In the genomic region with DNA sequence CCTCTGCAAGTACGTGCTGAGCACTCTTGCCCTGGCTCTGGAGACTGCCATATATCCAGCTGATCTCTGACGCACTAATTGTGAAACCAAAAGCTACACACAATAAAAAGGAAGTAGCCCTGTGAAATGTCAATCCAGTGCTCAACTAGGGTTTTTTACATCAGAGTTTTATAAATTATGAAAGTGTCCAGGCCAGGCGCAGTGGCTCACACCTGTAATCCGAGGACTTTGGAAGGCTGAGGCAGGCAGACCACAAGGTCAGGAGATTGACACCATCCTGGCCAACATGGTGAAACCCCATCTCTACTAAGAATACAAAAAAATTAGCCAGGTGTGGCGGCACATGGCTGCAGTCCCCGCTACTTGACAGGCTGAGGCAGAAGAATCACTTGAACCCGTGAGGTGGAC, we compare ENCODE assay signal across 10 cellular contexts. TPM values are rescaled to one million over a fixed set of nuclear protein-coding genes. Genes with fewer than 3 reads are reported as not detected.
DNase-seq lines count a peak whose midpoint lies in the region; ATAC-seq and TF ChIP-seq lines count a peak whose summit lies in the region.
"Had no signal": no experiment of that assay in that cellular context is flagged by ENCODE, and none has a peak within 500 bp of the region (broad histone marks: within the 10 kb centered on the region; RNA-seq: fewer than 3 reads in every experiment).

No MANE protein-coding gene starts in this region.

- peaks cover 13% of the 10 kb centered on the region for H3K36me3 Mint-ChIP-seq in activated naive CD4-positive, alpha-beta T cell treated with anti-CD3 and anti-CD28 coated beads for 36 hours (ENCODE audit: low read depth)
- H3K36me3 Mint-ChIP-seq in activated CD4-positive, alpha-beta memory T cell treated with anti-CD3 and anti-CD28 coated beads, Interleukin-2, amount 10 ng/mL, durations not matched to agents 7 days and 5 days (ENCODE audit: low read depth), result peaks cover 23% of the 10 kb centered on the region

- H3K9me3 ChIP-seq in upper lobe of left lung (peaks cover 0 to 8% (median 3%) of the 10 kb centered on the region in 4 donors), BE2C (no peaks in the 10 kb centered on the region)

- no peak for TF ChIP-seq EP300 in upper lobe of left lung (IDR thresholded peaks at IDR 0.05)

- peaks cover 5% of the 10 kb centered on the region for H3K4me1 Mint-ChIP-seq in activated naive CD4-positive, alpha-beta T cell treated with anti-CD3 and anti-CD28 coated beads for 36 hours (ENCODE audit: low read depth)
- H3K4me1 Mint-ChIP-seq in activated CD4-positive, alpha-beta memory T cell treated with anti-CD3 and anti-CD28 coated beads, Interleukin-2, amount 10 ng/mL, durations not matched to agents 7 days and 5 days, result peaks cover 10% of the 10 kb centered on the region

- H3K27ac ChIP-seq in upper lobe of left lung, result peak overlapping the region; percentile 24 to 75 (median 48)
- H3K27ac ChIP-seq: BLaER1, SJSA1 had no signal

- TF ChIP-seq POLR2A in upper lobe of left lung (IDR thresholded peaks at IDR 0.05), result peak in 1 of 4 donors; percentile 47

- H3K4me1 ChIP-seq in upper lobe of left lung, result no peaks in the 10 kb centered on the region
- no peaks in the 10 kb centered on the region for H3K4me1 ChIP-seq in BE2C
- H3K4me1 ChIP-seq: BLaER1, SJSA1 had no signal

- no peak overlapping the region for H3K4me3 Mint-ChIP-seq in activated naive CD4-positive, alpha-beta T cell treated with anti-CD3 and anti-CD28 coated beads for 36 hours
- peak overlapping the region; percentile 33 for H3K4me3 Mint-ChIP-seq in activated CD4-positive, alpha-beta memory T cell treated with anti-CD3 and anti-CD28 coated beads, Interleukin-2, amount 10 ng/mL, durations not matched to agents 7 days and 5 days

- intact Hi-C loops in activated naive CD4-positive, alpha-beta T cell treated with anti-CD3 and anti-CD28 coated beads for 36 hours (cut with micrococcal nuclease), result loop anchor here (1.0 kb wide), 2 partner anchors 22 to 121 kb away; no protein-coding TSS in a partner anchor

- TF ChIP-seq CTCF in upper lobe of left lung (IDR thresholded peaks at IDR 0.05), result no peak
- TF ChIP-seq CTCF in BE2C (IDR thresholded peaks at IDR 0.05; ENCODE audit: low read depth, low read length), result no peak

- H3K36me3 ChIP-seq in upper lobe of left lung, result no peaks in the 10 kb centered on the region
- H3K36me3 ChIP-seq in BE2C, result no peaks in the 10 kb centered on the region
- H3K36me3 ChIP-seq: SJSA1 had no signal

- POLR2A ChIA-PET in activated CD4-positive, alpha-beta memory T cell treated with anti-CD3 and anti-CD28 coated beads, Interleukin-2, amount 10 ng/mL, durations not matched to agents 7 days and 5 days (lab: Charles Lee), result interaction anchor here (1.1 to 1.8 kb wide), 4 partner anchors 27 to 112 kb away, joined by 3 to 8 read pairs (median 5); partner anchors contain the start of gene REL

- no peaks in the 10 kb centered on the region for H3K27me3 ChIP-seq in upper lobe of left lung
- H3K27me3 ChIP-seq in BE2C, result no peaks in the 10 kb centered on the region
- H3K27me3 ChIP-seq: BLaER1, SJSA1 had no signal

- peak; percentile 32 for DNase-seq in activated naive CD4-positive, alpha-beta T cell treated with anti-CD3 and anti-CD28 coated beads for 36 hours
- DNase-seq in activated naive CD4-positive, alpha-beta T cell (lab: John Stamatoyannopoulos, UW), result no peak
- DNase-seq in activated CD4-positive, alpha-beta memory T cell treated with anti-CD3 and anti-CD28 coated beads, Interleukin-2, amount 10 ng/mL, durations not matched to agents 7 days and 5 days, result peak; percentile 26
- peak in 1 of 2 donors; percentile 36 for DNase-seq in upper lobe of left lung
- no peak for DNase-seq in BE2C
- DNase-seq in NCI-H187 treated with DMSO at 0.1 percent for 48 hours (lab: John Stamatoyannopoulos, UW), result no peak
- DNase-seq in cerebellum (ENCODE audit: low spot score), result no peak

- H3K27me3 Mint-ChIP-seq in activated naive CD4-positive, alpha-beta T cell treated with anti-CD3 and anti-CD28 coated beads for 36 hours (ENCODE audit: low read depth), result no peaks in the 10 kb centered on the region
- H3K27me3 Mint-ChIP-seq in activated CD4-positive, alpha-beta memory T cell treated with anti-CD3 and anti-CD28 coated beads, Interleukin-2, amount 10 ng/mL, durations not matched to agents 7 days and 5 days, result no peaks in the 10 kb centered on the region

- ATAC-seq in HG03097 (IDR thresholded peaks at IDR 0.05; ENCODE audit: low FRiP score, unreplicated experiment) (peak; percentile 90), upper lobe of left lung (ENCODE audit: low FRiP score in 2 of 2) (peak; percentile 67 to 85)

- CTCF ChIA-PET in activated naive CD4-positive, alpha-beta T cell treated with anti-CD3 and anti-CD28 coated beads for 36 hours (lab: Charles Lee), result interaction anchor here (0.7 to 11.0 kb wide), 4 partner anchors 13 to 318 kb away, joined by 3 to 128 read pairs (median 3); partner anchors contain the start of genes PEX13 and PUS10
- CTCF ChIA-PET in activated CD4-positive, alpha-beta memory T cell treated with anti-CD3 and anti-CD28 coated beads, Interleukin-2, amount 10 ng/mL, durations not matched to agents 7 days and 5 days (lab: Charles Lee), result interaction anchor here (0.6 to 1.4 kb wide), 11 partner anchors 10 to 286 kb away, joined by 3 to 8 read pairs (median 4); partner anchors contain the start of gene PEX13

- no peak overlapping the region for H3K27ac Mint-ChIP-seq in activated naive CD4-positive, alpha-beta T cell treated with anti-CD3 and anti-CD28 coated beads for 36 hours
- H3K27ac Mint-ChIP-seq in activated CD4-positive, alpha-beta memory T cell treated with anti-CD3 and anti-CD28 coated beads, Interleukin-2, amount 10 ng/mL, durations not matched to agents 7 days and 5 days, result peak overlapping the region; percentile 76

- peaks cover 7% of the 10 kb centered on the region for H3K9me3 Mint-ChIP-seq in activated naive CD4-positive, alpha-beta T cell treated with anti-CD3 and anti-CD28 coated beads for 36 hours
- peaks cover 7% of the 10 kb centered on the region for H3K9me3 Mint-ChIP-seq in activated CD4-positive, alpha-beta memory T cell treated with anti-CD3 and anti-CD28 coated beads, Interleukin-2, amount 10 ng/mL, durations not matched to agents 7 days and 5 days

- WGBS in upper lobe of left lung, 2 donors, result 56 to 72% methylated on average over 7 of the region's 7 CpGs

- H3K4me3 ChIP-seq in upper lobe of left lung, result no peak overlapping the region
- no peak overlapping the region for H3K4me3 ChIP-seq in BE2C (ENCODE audit: low read depth, low read length)
- H3K4me3 ChIP-seq: BLaER1, SJSA1 had no signal

RNA-seq across cellular contexts. Expression of gene PEX13, which starts 24.5 kb away (rescaled TPM):
- 10 to 100 TPM; 16.0 to 17.1 TPM for total RNA-seq in activated naive CD4-positive, alpha-beta T cell treated with anti-CD3 and anti-CD28 coated beads for 36 hours
- 10 to 100 TPM; 20.3 to 20.6 TPM for total RNA-seq in activated CD4-positive, alpha-beta memory T cell treated with anti-CD3 and anti-CD28 coated beads, Interleukin-2, amount 10 ng/mL, durations not matched to agents 7 days and 5 days
- total RNA-seq in upper lobe of left lung (10 to 100 TPM; 10.7 to 42.8 (median 28.6) TPM), cerebellum (55.8 TPM)
- 8.6 TPM for polyA plus RNA-seq in BE2C (2012; ENCODE audit: insufficient read depth, insufficient read length, low read depth)

RNA-seq across cellular contexts. Expression of gene PUS10, which starts 25.1 kb away (rescaled TPM):
- 1 to 10 TPM; 6.0 to 6.5 TPM for total RNA-seq in activated naive CD4-positive, alpha-beta T cell treated with anti-CD3 and anti-CD28 coated beads for 36 hours
- 1 to 10 TPM; 7.3 to 7.5 TPM for total RNA-seq in activated CD4-positive, alpha-beta memory T cell treated with anti-CD3 and anti-CD28 coated beads, Interleukin-2, amount 10 ng/mL, durations not matched to agents 7 days and 5 days
- total RNA-seq in upper lobe of left lung (10 to 100 TPM in 3 of 6 donors, 1 to 10 TPM in 3; 6.1 to 28.3 (median 10.3) TPM), cerebellum (7.1 TPM)
- 3.8 TPM for polyA plus RNA-seq in BE2C (2012; ENCODE audit: insufficient read depth, insufficient read length, low read depth)

Comparison
In these comparisons a context has a peak if more than half of its experiments do, and no peak if none do; other contexts are left out.
1. DNase-seq: peak in activated naive CD4-positive, alpha-beta T cell treated with anti-CD3 and anti-CD28 coated beads for 36 hours (single experiment) and activated CD4-positive, alpha-beta memory T cell treated with anti-CD3 and anti-CD28 coated beads, Interleukin-2, amount 10 ng/mL, durations not matched to agents 7 days and 5 days (single experiment); none in activated naive CD4-positive, alpha-beta T cell (0 of 4), BE2C (single experiment), NCI-H187 treated with DMSO at 0.1 percent for 48 hours (single experiment) and cerebellum (single experiment).